Comparison of ENCODE assay signal across 16 cellular contexts in the genomic region with DNA sequence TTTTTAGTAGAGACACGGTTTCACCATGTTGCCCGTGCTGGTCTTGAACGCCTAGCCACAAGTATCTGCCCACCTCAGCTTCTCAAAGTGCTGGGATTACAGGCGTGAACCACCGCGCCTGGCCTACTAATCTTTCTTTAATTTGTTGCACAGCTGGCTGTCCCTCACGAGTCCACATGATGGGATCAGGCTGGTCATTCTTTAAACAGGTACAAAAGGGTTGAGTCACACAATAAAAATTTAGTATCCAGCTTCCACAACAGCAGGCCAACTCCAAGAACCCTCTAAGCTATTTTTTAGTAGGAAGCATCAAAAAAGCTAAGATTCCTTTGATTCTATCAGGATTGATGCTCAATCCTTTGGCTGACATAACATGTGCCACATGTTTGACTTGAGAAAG.
"Had no signal": no experiment of that assay in that cellular context is flagged by ENCODE, and none has a peak within 500 bp of the region (broad histone marks: within the 10 kb centered on the region; RNA-seq: fewer than 3 reads in every experiment).

No MANE protein-coding gene starts in this region.

- FAIRE-seq: frontal cortex, kidney had no signal

- H3K9me3 ChIP-seq: ascending aorta, breast epithelium, left lung, ovary had no signal

- H3K4me3 ChIP-seq: ascending aorta, breast epithelium, coronary artery, left lung, ovary had no signal

- H3K27ac ChIP-seq: ascending aorta, breast epithelium, coronary artery, left lung, ovary, WERI-Rb-1 had no signal

- ATAC-seq: left lung; naive thymus-derived CD8-positive, alpha-beta T cell; sciatic nerve; stimulated activated effector memory CD8-positive, alpha-beta T cell treated with anti-CD3 and anti-CD28 coated beads, Interleukin-12 subunit alpha, Interleukin-12 subunit beta, amount 100 ng/mL, for 72 hours had no signal

- H3K27me3 Mint-ChIP-seq: naive thymus-derived CD8-positive, alpha-beta T cell had no signal

- H3K36me3 ChIP-seq: breast epithelium, ovary had no signal

- H3K9me3 Mint-ChIP-seq: activated naive CD4-positive, alpha-beta T cell treated with anti-CD3 and anti-CD28 coated beads for 36 hours; stimulated activated effector memory CD8-positive, alpha-beta T cell treated with anti-CD3 and anti-CD28 coated beads, Interleukin-12 subunit alpha, Interleukin-12 subunit beta, amount 100 ng/mL, for 72 hours had no signal

- H3K27me3 ChIP-seq: ascending aorta, breast epithelium, left lung, ovary had no signal

- DNase-seq: activated CD4-positive, alpha-beta T cell treated with anti-CD3 and anti-CD28 coated beads, Interleukin-2, amount 50 U/mL, for 48 hours; activated naive CD4-positive, alpha-beta T cell treated with anti-CD3 and anti-CD28 coated beads for 36 hours; hypothalamus; kidney; left lung; naive thymus-derived CD8-positive, alpha-beta T cell; ovary; stimulated activated CD4-positive, alpha-beta T cell treated with anti-CD3 and anti-CD28 coated beads, Interleukin-4, amount 100 ng/mL, for 24 hours; WERI-Rb-1 had no signal

- H3K27ac Mint-ChIP-seq: activated T-helper 2 cell treated with anti-CD3 and anti-CD28 coated beads, Interferon-gamma antibody, Interleukin-2, Interleukin-4, amounts not matched to agents 10 μg/mL and 5 μg/mL and 100 μg/mL, durations not matched to agents 14 hours and 24 hours and 36 hours; stimulated activated effector memory CD8-positive, alpha-beta T cell treated with anti-CD3 and anti-CD28 coated beads, Interleukin-12 subunit alpha, Interleukin-12 subunit beta, amount 100 ng/mL, for 72 hours had no signal

- H3K4me1 ChIP-seq: ascending aorta, breast epithelium, left lung had no signal

- H3K4me3 Mint-ChIP-seq: activated naive CD4-positive, alpha-beta T cell treated with anti-CD3 and anti-CD28 coated beads for 36 hours; naive thymus-derived CD8-positive, alpha-beta T cell; stimulated activated effector memory CD8-positive, alpha-beta T cell treated with anti-CD3 and anti-CD28 coated beads, Interleukin-12 subunit alpha, Interleukin-12 subunit beta, amount 100 ng/mL, for 72 hours had no signal
